In the genomic region with DNA sequence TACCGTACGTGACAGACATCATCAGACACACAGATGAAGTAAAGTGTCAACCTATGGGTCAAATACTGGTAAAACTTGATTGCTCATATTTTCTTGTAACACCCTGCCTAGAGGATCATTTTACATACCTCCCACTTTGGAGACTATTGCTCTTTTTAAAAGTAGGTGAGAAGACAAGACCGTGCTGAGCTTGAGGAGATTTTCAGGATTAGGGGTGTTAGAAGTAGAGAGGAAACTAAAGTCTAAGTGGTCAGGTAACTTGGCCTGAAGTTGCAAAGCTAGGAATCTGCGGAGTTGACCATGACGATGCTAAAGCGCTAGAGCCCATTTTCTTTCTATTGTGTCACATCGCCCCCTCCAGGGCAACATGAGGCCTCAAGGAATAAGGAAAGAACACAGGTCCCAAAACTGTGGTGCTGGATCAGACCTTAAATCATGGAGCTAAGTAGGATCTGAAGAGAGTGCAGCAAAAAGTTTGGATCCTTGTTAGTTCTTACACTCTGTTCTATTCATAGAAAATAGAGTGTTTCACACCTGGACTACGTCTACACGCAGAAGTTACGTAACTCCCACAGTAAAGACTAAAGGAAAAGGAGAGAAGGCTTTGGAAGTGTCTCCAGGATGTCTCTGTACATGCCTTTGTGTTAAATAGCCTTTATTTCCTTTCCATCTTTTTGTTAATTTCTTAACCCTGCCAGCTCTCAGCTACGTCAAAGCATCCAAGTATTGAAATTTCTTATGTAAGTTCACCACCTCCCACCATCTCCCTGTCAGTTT, we compare ENCODE assay signal across 8 cellular contexts. TPM values are rescaled to one million over a fixed set of nuclear protein-coding genes. Genes with fewer than 3 reads are reported as not detected.
DNase-seq lines count a peak whose midpoint lies in the region; ATAC-seq and TF ChIP-seq lines count a peak whose summit lies in the region.

No MANE protein-coding gene starts in this region.

- POLR2A ChIA-PET in activated B cell treated with CpG ODN at 0.5 μM for 24 hours (lab: Charles Lee): interaction anchor here (0.6 kb wide), 1 partner anchor 143 kb away, joined by 5 read pairs; no protein-coding TSS in a partner anchor
- POLR2A ChIA-PET in CD8-positive, alpha-beta memory T cell (lab: Charles Lee): no interaction called here

- H3K4me3 ChIP-seq in KMS-11 (IDR thresholded peaks at IDR 0.05; ENCODE audit: insufficient read depth, low read depth, low read length): no peak overlapping the region
- H3K4me3 ChIP-seq in gastroesophageal sphincter: no peak overlapping the region
- H3K4me3 ChIP-seq in osteoblast (ENCODE audit: insufficient read depth, low read length): peak overlapping the region; percentile 49
- H3K4me3 ChIP-seq in CD8-positive, alpha-beta memory T cell (ENCODE audit: low read length): no peak overlapping the region

- H3K27me3 ChIP-seq in KMS-11 (ENCODE audit: insufficient read depth, low read depth): no peaks in the 10 kb centered on the region
- no peaks in the 10 kb centered on the region for H3K27me3 ChIP-seq in gastroesophageal sphincter
- no peaks in the 10 kb centered on the region for H3K27me3 ChIP-seq in osteoblast (ENCODE audit: insufficient read depth, low read length)
- H3K27me3 ChIP-seq in CD8-positive, alpha-beta memory T cell (ENCODE audit: insufficient read depth, low read length, poor library complexity, severe bottlenecking): no peaks in the 10 kb centered on the region

- H3K9me3 ChIP-seq in gastroesophageal sphincter (no peaks in the 10 kb centered on the region), osteoblast (ENCODE audit: low read depth, low read length) (no peaks in the 10 kb centered on the region)
- no peaks in the 10 kb centered on the region for H3K9me3 ChIP-seq in CD8-positive, alpha-beta memory T cell (ENCODE audit: low read length)

- WGBS in gastroesophageal sphincter (ENCODE audit: low coverage in 1 of 2), 2 donors: 28 to 40% methylated on average over 10 to 11 of the region's 11 CpGs

- peak overlapping the region; percentile 20 for H3K4me3 Mint-ChIP-seq in activated B cell treated with CpG ODN at 0.5 μM for 24 hours
- peak overlapping the region in 3 of 7 donors; percentile 10 to 55 (median 28) for H3K4me3 Mint-ChIP-seq in CD8-positive, alpha-beta memory T cell

- TF ChIP-seq EP300 in gastroesophageal sphincter (IDR thresholded peaks at IDR 0.05): no peak

- H3K4me1 ChIP-seq in KMS-11 (ENCODE audit: low read depth, poor library complexity, severe bottlenecking) (no peaks in the 10 kb centered on the region), gastroesophageal sphincter (peaks cover 0 to 3% (median 0%) of the 10 kb centered on the region in 3 donors), osteoblast (ENCODE audit: insufficient read depth, low read length) (peaks cover 4% of the 10 kb centered on the region)
- no peaks in the 10 kb centered on the region for H3K4me1 ChIP-seq in CD8-positive, alpha-beta memory T cell (ENCODE audit: insufficient read depth, low read length)

- DNase-seq in NCI-H2196 (lab: John Stamatoyannopoulos, UW; ENCODE audit: unreplicated experiment): peak; percentile 13
- DNase-seq in NCI-H2196 treated with DMSO at 0.1 percent for 48 hours (lab: John Stamatoyannopoulos, UW; ENCODE audit: unreplicated experiment): no peak
- no peak for DNase-seq in activated B cell treated with CpG ODN at 0.5 μM for 24 hours
- peak; percentile 88 for DNase-seq in osteoblast (ENCODE audit: insufficient read length, low spot score, missing footprints)
- DNase-seq in CD8-positive, alpha-beta memory T cell: no peak

- H3K36me3 Mint-ChIP-seq in activated B cell treated with CpG ODN at 0.5 μM for 24 hours (ENCODE audit: low read depth): no peaks in the 10 kb centered on the region
- peaks cover 0 to 3% (median 0%) of the 10 kb centered on the region in 3 donors for H3K36me3 Mint-ChIP-seq in CD8-positive, alpha-beta memory T cell

- CTCF ChIA-PET in activated B cell treated with CpG ODN at 0.5 μM for 24 hours (lab: Charles Lee): interaction anchor here (0.9 to 6.3 kb wide), 10 partner anchors 34 to 689 kb away, joined by 3 to 73 read pairs (median 4); no protein-coding TSS in a partner anchor
- CTCF ChIA-PET in CD8-positive, alpha-beta memory T cell (lab: Charles Lee): interaction anchor here (0.7 to 1.4 kb wide), 2 partner anchors 57 to 97 kb away, joined by 3 to 4 read pairs; no protein-coding TSS in a partner anchor

- H3K27me3 Mint-ChIP-seq in activated B cell treated with CpG ODN at 0.5 μM for 24 hours: no peaks in the 10 kb centered on the region
- no peaks in the 10 kb centered on the region for H3K27me3 Mint-ChIP-seq in CD8-positive, alpha-beta memory T cell

- no peak for TF ChIP-seq POLR2A in gastroesophageal sphincter (IDR thresholded peaks at IDR 0.05)

- H4K20me1 ChIP-seq in KMS-11 (ENCODE audit: insufficient read depth) (no peaks in the 10 kb centered on the region), osteoblast (ENCODE audit: insufficient read depth, low read length) (no peaks in the 10 kb centered on the region)

- peaks cover 7% of the 10 kb centered on the region for H3K4me1 Mint-ChIP-seq in activated B cell treated with CpG ODN at 0.5 μM for 24 hours
- peaks cover 15 to 34% (median 29%) of the 10 kb centered on the region in 3 donors for H3K4me1 Mint-ChIP-seq in CD8-positive, alpha-beta memory T cell

- no peak overlapping the region for H3K9ac ChIP-seq in KMS-11

- H3K27ac ChIP-seq in KMS-11: no peak overlapping the region
- H3K27ac ChIP-seq in gastroesophageal sphincter: no peak overlapping the region
- H3K27ac ChIP-seq in osteoblast (ENCODE audit: low read depth, low read length): no peak overlapping the region
- H3K27ac ChIP-seq in CD8-positive, alpha-beta memory T cell (ENCODE audit: low read depth, low read length): no peak overlapping the region

- intact Hi-C loops in activated B cell treated with CpG ODN at 0.5 μM for 24 hours (cut with micrococcal nuclease): loop anchor here (1.0 to 2.0 kb wide), 7 partner anchors 57 to 690 kb away; no protein-coding TSS in a partner anchor

- H3K27ac Mint-ChIP-seq in activated B cell treated with CpG ODN at 0.5 μM for 24 hours: no peak overlapping the region
- H3K27ac Mint-ChIP-seq in CD8-positive, alpha-beta memory T cell: peak overlapping the region in 1 of 8 donors; percentile 40

- H3K9me3 Mint-ChIP-seq in activated B cell treated with CpG ODN at 0.5 μM for 24 hours: no peaks in the 10 kb centered on the region
- H3K9me3 Mint-ChIP-seq in CD8-positive, alpha-beta memory T cell: no peaks in the 10 kb centered on the region

- no peak overlapping the region; the same call in 1 of the 2 replicates for H3K4me2 ChIP-seq in KMS-11
- peak overlapping the region; percentile 76 for H3K4me2 ChIP-seq in osteoblast (ENCODE audit: insufficient read depth, low read length)

- peak; percentile 42 for ATAC-seq in activated B cell treated with CpG ODN at 0.5 μM for 24 hours (ENCODE audit: low read depth)
- peak; percentile 63 for ATAC-seq in gastroesophageal sphincter
- no peak for ATAC-seq in GM18498 (IDR thresholded peaks at IDR 0.05; ENCODE audit: unreplicated experiment)

- no peak overlapping the region for H2AFZ ChIP-seq in KMS-11 (ENCODE audit: low read depth)
- peak overlapping the region; percentile 79 for H2AFZ ChIP-seq in osteoblast (ENCODE audit: low read length)

- TF ChIP-seq CTCF in KMS-11 (conservative IDR thresholded peaks at IDR 0.05; ENCODE audit: low read depth, low read length) (peak; percentile 50), activated B cell treated with CpG ODN at 0.5 μM for 24 hours (IDR thresholded peaks at IDR 0.05) (no peak), gastroesophageal sphincter (IDR thresholded peaks at IDR 0.05) (peak; percentile 27 to 69 (median 42)), osteoblast (IDR thresholded peaks at IDR 0.05; ENCODE audit: extremely low read depth, low read depth, low read length) (peak; percentile 88)

- H3K79me2 ChIP-seq in KMS-11 (ENCODE audit: insufficient read depth, low read depth): no peaks in the 10 kb centered on the region; the same call in 1 of the 2 replicates
- H3K79me2 ChIP-seq in osteoblast (ENCODE audit: insufficient read depth, low read length): no peaks in the 10 kb centered on the region

- no peaks in the 10 kb centered on the region for H3K36me3 ChIP-seq in KMS-11 (ENCODE audit: insufficient read depth)
- H3K36me3 ChIP-seq in gastroesophageal sphincter: no peaks in the 10 kb centered on the region
- H3K36me3 ChIP-seq in osteoblast (ENCODE audit: insufficient read depth, low read length): no peaks in the 10 kb centered on the region
- H3K36me3 ChIP-seq in CD8-positive, alpha-beta memory T cell (ENCODE audit: insufficient read depth, low read length): no peaks in the 10 kb centered on the region

RNA-seq across cellular contexts. Expression of a gene that starts 8.7 kb away (rescaled TPM):
- total RNA-seq in activated B cell treated with CpG ODN at 0.5 μM for 24 hours (18.3 and 28.9 TPM in 2 replicates), gastroesophageal sphincter (1 to 10 TPM; 3.9 to 8.7 (median 4.4) TPM), osteoblast (9.8 and 13.3 TPM in 2 replicates)
- 10 to 100 TPM; 15.2 to 16.8 TPM for total RNA-seq in CD8-positive, alpha-beta memory T cell
- 19.4 TPM for polyA plus RNA-seq in CD8-positive, alpha-beta memory T cell

Comparison
In these comparisons a context has a peak if more than half of its experiments do, and no peak if none do; other contexts are left out.
1. DNase-seq: peak in NCI-H2196 (single experiment) and osteoblast (single experiment); none in NCI-H2196 treated with DMSO at 0.1 percent for 48 hours (single experiment), activated B cell treated with CpG ODN at 0.5 μM for 24 hours (single experiment) and CD8-positive, alpha-beta memory T cell (0 of 5).